Comparison of ENCODE assay signal across 11 cellular contexts in the genomic region with DNA sequence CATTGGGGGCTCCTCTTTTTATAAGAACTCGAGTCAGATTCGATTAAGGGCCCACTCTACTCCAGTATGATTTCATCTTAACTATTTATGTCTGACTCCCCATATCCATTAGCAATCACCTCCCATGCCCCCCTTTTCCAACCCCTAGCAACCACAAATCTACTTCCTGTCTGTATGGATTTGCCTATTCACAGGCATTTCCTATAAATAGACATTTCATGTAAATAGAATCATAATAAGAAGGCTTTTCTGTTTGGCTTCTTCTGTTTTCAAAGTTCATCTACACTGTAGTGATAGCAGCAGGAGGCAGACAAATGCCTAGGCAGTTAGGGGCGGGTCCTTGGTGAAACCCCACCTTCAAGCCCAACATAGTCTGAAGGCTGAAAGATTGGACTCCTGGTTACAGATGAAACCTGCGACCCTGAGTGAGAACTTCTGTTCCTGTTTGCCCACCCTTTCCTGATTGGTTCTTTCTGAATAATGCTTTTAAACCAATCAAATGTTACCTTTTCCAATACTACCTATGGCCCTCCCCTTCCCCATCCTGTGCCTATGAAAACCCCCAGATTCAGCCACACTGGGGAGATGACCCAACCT.
DNase-seq lines count a peak whose midpoint lies in the region; ATAC-seq and TF ChIP-seq lines count a peak whose summit lies in the region.
"Had no signal": no experiment of that assay in that cellular context is flagged by ENCODE, and none has a peak within 500 bp of the region (broad histone marks: within the 10 kb centered on the region; RNA-seq: fewer than 3 reads in every experiment).

No MANE protein-coding gene starts in this region.

- DNase-seq in AG10803 (ENCODE audit: low read depth) (peak; percentile 23), HCEC 1CT (peak; percentile 69), dermis blood vessel endothelial cell (peak; percentile 39), hepatocyte (ENCODE audit: low spot score) (no peak), 8988T (no peak), mucosa of descending colon (no peak)
- DNase-seq: ACHN, DMS 273 treated with DMSO at 0.1 percent for 48 hours, NCI-H146, NCI-H446 had no signal

- no peak overlapping the region for H2AFZ ChIP-seq in hepatocyte

- TF ChIP-seq CTCF in AG10803 (conservative IDR thresholded peaks at IDR 0.05; ENCODE audit: low read length) (no peak), hepatocyte (IDR thresholded peaks at IDR 0.05; ENCODE audit: poor library complexity) (no peak), mucosa of descending colon (IDR thresholded peaks at IDR 0.05) (no peak)

- H3K36me3 ChIP-seq in hepatocyte (replicated peaks; ENCODE audit: insufficient read depth, low read depth): no peaks in the 10 kb centered on the region
- H3K36me3 ChIP-seq in mucosa of descending colon (ENCODE audit: low read depth): no peaks in the 10 kb centered on the region

- H3K9me3 ChIP-seq in hepatocyte (ENCODE audit: low read depth): no peaks in the 10 kb centered on the region
- peaks cover 4% of the 10 kb centered on the region for H3K9me3 ChIP-seq in mucosa of descending colon

- ATAC-seq in GM21381 (IDR thresholded peaks at IDR 0.05; ENCODE audit: unreplicated experiment) (no peak), mucosa of descending colon (no peak)

- H3K4me3 ChIP-seq in AG10803 (ENCODE audit: low read length) (no peak overlapping the region), hepatocyte (no peak overlapping the region), mucosa of descending colon (no peak overlapping the region)

- H3K79me2 ChIP-seq in hepatocyte: no peaks in the 10 kb centered on the region

- H3K27me3 ChIP-seq in hepatocyte: no peaks in the 10 kb centered on the region

- H4K20me1 ChIP-seq in hepatocyte (ENCODE audit: insufficient read depth, poor library complexity, severe bottlenecking): no peaks in the 10 kb centered on the region

- H3K4me1 ChIP-seq in hepatocyte (ENCODE audit: insufficient read depth) (no peaks in the 10 kb centered on the region), mucosa of descending colon (ENCODE audit: low read depth) (peaks cover 6% of the 10 kb centered on the region)

- WGBS in hepatocyte (ENCODE audit: low lambda C conversion rate, missing lambda C conversion rate): 86% methylated on average over 4 of the region's 4 CpGs

- no peaks in the 10 kb centered on the region for H3K9me2 ChIP-seq in hepatocyte (replicated peaks; ENCODE audit: insufficient read depth)

- peak overlapping the region; percentile 0 for H3K27ac ChIP-seq in hepatocyte

- H3K4me2 ChIP-seq in hepatocyte: no peak overlapping the region

- intact Hi-C loops in mucosa of descending colon (cut with DNase I, micrococcal nuclease): no loop called here

Comparison
In these comparisons a context has a peak if more than half of its experiments do, and no peak if none do; other contexts are left out.
1. DNase-seq: peak in AG10803 (single experiment), HCEC 1CT (single experiment) and dermis blood vessel endothelial cell (single experiment); none in hepatocyte (single experiment), 8988T (single experiment) and mucosa of descending colon (0 of 3).